In the genomic region with DNA sequence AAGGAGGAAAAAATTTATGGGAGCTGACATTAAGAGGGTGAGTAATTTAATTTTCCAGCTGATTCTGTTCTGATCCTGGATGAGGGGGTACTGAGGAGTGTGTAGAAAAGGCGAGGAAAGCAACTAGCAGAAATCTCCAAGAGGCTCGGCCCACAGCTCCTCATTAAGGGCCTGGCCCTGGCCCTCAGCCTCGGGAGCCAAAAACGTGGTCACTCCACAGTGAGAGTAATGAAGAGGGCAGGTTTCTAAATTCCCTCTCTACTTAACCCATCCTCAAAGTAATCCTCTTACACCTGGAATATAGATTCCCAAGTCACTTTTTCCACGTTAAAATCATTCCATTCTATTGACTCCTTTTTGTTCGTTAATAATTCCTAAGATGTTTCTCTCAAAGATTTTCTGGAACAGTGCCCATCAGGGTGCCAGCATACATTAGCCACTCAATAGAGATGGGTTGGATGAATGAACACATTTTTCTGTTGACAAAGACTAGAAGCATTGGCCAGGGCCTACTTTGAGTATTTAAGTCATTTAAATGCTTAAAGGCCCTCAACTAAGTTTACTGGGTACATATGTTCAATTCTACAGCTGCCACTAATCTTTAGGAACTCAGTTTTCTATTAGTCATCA, we compare ENCODE assay signal across 13 cellular contexts. TPM values are rescaled to one million over a fixed set of nuclear protein-coding genes. Genes with fewer than 3 reads are reported as not detected.
DNase-seq lines count a peak whose midpoint lies in the region; TF ChIP-seq lines count a peak whose summit lies in the region.
"Had no signal": no experiment of that assay in that cellular context is flagged by ENCODE, and none has a peak within 500 bp of the region (broad histone marks: within the 10 kb centered on the region; RNA-seq: fewer than 3 reads in every experiment).

No MANE protein-coding gene starts in this region.

- H3K27me3 Mint-ChIP-seq in endodermal cell (ENCODE audit: insufficient read depth) (peaks cover 29% of the 10 kb centered on the region), nephron progenitor cell (ENCODE audit: low read depth, poor library complexity) (peaks cover 5% of the 10 kb centered on the region), immature natural killer cell (ENCODE audit: low read depth in 3 of 3) (peaks cover 0 to 8% (median 2%) of the 10 kb centered on the region in 3 donors)

- no peak overlapping the region for H3K9ac ChIP-seq in endodermal cell (ENCODE audit: extremely low read depth, low read length, poor library complexity, severe bottlenecking)

- no peaks in the 10 kb centered on the region for H3K36me3 ChIP-seq in endodermal cell (ENCODE audit: control insufficient read depth, insufficient read depth, low read length)
- H3K36me3 ChIP-seq: vagina had no signal

- H3K36me3 Mint-ChIP-seq in endodermal cell (ENCODE audit: low read depth), result no peaks in the 10 kb centered on the region
- no peaks in the 10 kb centered on the region for H3K36me3 Mint-ChIP-seq in nephron progenitor cell (ENCODE audit: low read depth)
- no peaks in the 10 kb centered on the region for H3K36me3 Mint-ChIP-seq in immature natural killer cell

- DNase-seq in Ammon's horn (ENCODE audit: low spot score) (peak; percentile 17), NCI-H1105 (lab: John Stamatoyannopoulos, UW) (peak; percentile 2), endodermal cell (no peak), nephron progenitor cell (no peak), immature natural killer cell (no peak), NCI-H2227 (lab: John Stamatoyannopoulos, UW; ENCODE audit: unreplicated experiment) (no peak)
- no peak for DNase-seq in central memory CD4-positive, alpha-beta T cell
- DNase-seq in stimulated activated CD8-positive, alpha-beta memory T cell treated with anti-CD3 and anti-CD28 coated beads, Interleukin-4, amount 100 ng/mL, for 48 hours, result no peak
- DNase-seq: activated naive CD8-positive, alpha-beta T cell treated with anti-CD3 and anti-CD28 coated beads, Interleukin-2, amount 50 U/mL, for 24 hours; AML-193; NCI-H510A treated with DMSO at 0.1 percent for 48 hours; SIG-M5 had no signal

- H3K4me3 Mint-ChIP-seq in endodermal cell (peak overlapping the region; percentile 75), nephron progenitor cell (peak overlapping the region; percentile 88), immature natural killer cell (no peak overlapping the region)
- H3K4me3 Mint-ChIP-seq: activated naive CD8-positive, alpha-beta T cell treated with anti-CD3 and anti-CD28 coated beads, Interleukin-2, amount 50 U/mL, for 24 hours had no signal

- H3K9me3 ChIP-seq in endodermal cell (ENCODE audit: control insufficient read depth, low read length), result no peaks in the 10 kb centered on the region
- H3K9me3 ChIP-seq: vagina had no signal

- H3K27ac ChIP-seq in endodermal cell (ENCODE audit: low read depth, low read length), result peak overlapping the region; percentile 26
- H3K27ac ChIP-seq: vagina had no signal

- peaks cover 22% of the 10 kb centered on the region for H3K27me3 ChIP-seq in endodermal cell (ENCODE audit: control insufficient read depth, insufficient read depth, low read length, poor library complexity, severe bottlenecking)
- H3K27me3 ChIP-seq: vagina had no signal

- peak overlapping the region; percentile 80 for H3K4me3 ChIP-seq in endodermal cell (ENCODE audit: low read length)

- TF ChIP-seq CTCF in endodermal cell (conservative IDR thresholded peaks at IDR 0.05) (no peak), nephron progenitor cell (IDR thresholded peaks at IDR 0.05) (no peak)

- H3K4me1 Mint-ChIP-seq in endodermal cell (peaks cover 23% of the 10 kb centered on the region), nephron progenitor cell (peaks cover 29% of the 10 kb centered on the region), immature natural killer cell (peaks cover 7 to 17% of the 10 kb centered on the region in 2 donors)

- H3K9me3 Mint-ChIP-seq in endodermal cell (no peaks in the 10 kb centered on the region), nephron progenitor cell (no peaks in the 10 kb centered on the region), immature natural killer cell (peaks cover 2 to 12% (median 9%) of the 10 kb centered on the region in 6 donors)
- H3K9me3 Mint-ChIP-seq: activated naive CD8-positive, alpha-beta T cell treated with anti-CD3 and anti-CD28 coated beads, Interleukin-2, amount 50 U/mL, for 24 hours had no signal

- WGBS in endodermal cell (ENCODE audit: insufficient coverage in 1 of 2, insufficient read length in 1 of 2), 2 experiments, result 0 to 66% methylated on average over 1 to 6 of the region's 6 CpGs

- H3K27ac Mint-ChIP-seq in endodermal cell, result no peak overlapping the region
- no peak overlapping the region for H3K27ac Mint-ChIP-seq in nephron progenitor cell
- H3K27ac Mint-ChIP-seq in immature natural killer cell, result no peak overlapping the region
- H3K27ac Mint-ChIP-seq: activated naive CD8-positive, alpha-beta T cell treated with anti-CD3 and anti-CD28 coated beads, Interleukin-2, amount 50 U/mL, for 24 hours had no signal

- H3K4me1 ChIP-seq in endodermal cell (ENCODE audit: control insufficient read depth, insufficient read depth, low read length), result peaks cover 5% of the 10 kb centered on the region

RNA-seq across cellular contexts. Expression of a gene that starts 1.1 kb away (rescaled TPM):
- 10 to 100 TPM in 1 of 2 donors, 1 to 10 TPM in 1; 6.7 to 27.5 TPM for total RNA-seq in endodermal cell
- polyA plus RNA-seq in endodermal cell (2013, experiment 1 of 2), result 41.6 TPM
- polyA plus RNA-seq in endodermal cell (2013, experiment 2 of 2), result 38.6 TPM
- polyA plus RNA-seq in immature natural killer cell, result not detected
- total RNA-seq: vagina had no signal

Comparison
In these comparisons a context has a peak if more than half of its experiments do, and no peak if none do; other contexts are left out.
1. DNase-seq: peak in Ammon's horn (single experiment) and NCI-H1105 (single experiment); none in endodermal cell (single experiment), nephron progenitor cell (single experiment), immature natural killer cell (0 of 3), central memory CD4-positive, alpha-beta T cell (single experiment), NCI-H2227 (single experiment) and stimulated activated CD8-positive, alpha-beta memory T cell treated with anti-CD3 and anti-CD28 coated beads, Interleukin-4, amount 100 ng/mL, for 48 hours (single experiment).
2. H3K4me3 Mint-ChIP-seq: peak in endodermal cell (single experiment) and nephron progenitor cell (single experiment); none in immature natural killer cell (0 of 5).